Comparison of ENCODE assay signal across 10 cellular contexts in genomic region chrX:47091149-47091775, GRCh38. TPM values are rescaled to one million over a fixed set of nuclear protein-coding genes. Genes with fewer than 3 reads are reported as not detected.
DNase-seq lines count a peak whose midpoint lies in the region; ATAC-seq, FAIRE-seq and TF ChIP-seq lines count a peak whose summit lies in the region.
"Had no signal": no experiment of that assay in that cellular context is flagged by ENCODE, and none has a peak within 500 bp of the region (broad histone marks: within the 10 kb centered on the region; RNA-seq: fewer than 3 reads in every experiment).

No MANE protein-coding gene starts in this region.

- no TSS peak for BruUV-seq in A673 (replicated peaks; lab: Mats Ljungman, UMichigan)

- CTCF ChIA-PET in A673 (lab: Charles Lee), result no interaction called here

- DNase-seq in A673 (ENCODE audit: low spot score) (no peak), NCI-H2107 (lab: John Stamatoyannopoulos, UW) (peak; percentile 13), activated gamma-delta T cell (lab: John Stamatoyannopoulos, UW) (no peak)
- no peak for DNase-seq in activated CD4-positive, alpha-beta T cell treated with anti-CD3 and anti-CD28 coated beads for 48 hours
- DNase-seq: activated naive CD8-positive, alpha-beta T cell treated with anti-CD3 and anti-CD28 coated beads, Interleukin-2, amount 10 ng/mL, durations not matched to agents 7 days and 5 days had no signal

- H3K27me3 ChIP-seq in A673 (replicated peaks; ENCODE audit: insufficient read depth, low read depth, low read length, poor library complexity), result no peaks in the 10 kb centered on the region

- no peaks in the 10 kb centered on the region for H3K9me3 ChIP-seq in A673 (ENCODE audit: low read depth, low read length, poor library complexity, severe bottlenecking)

- H3K27ac ChIP-seq in A673 (ENCODE audit: low read depth, low read length, poor library complexity, severe bottlenecking), result peak overlapping the region; percentile 13
- H3K27ac ChIP-seq: C4-2B had no signal

- FAIRE-seq in endometrium (lab: Jason Lieb, UNC), result peak; percentile 66

- no peaks in the 10 kb centered on the region for H3K36me3 ChIP-seq in A673 (ENCODE audit: insufficient read depth, low read length, poor library complexity, severe bottlenecking)

- H3K4me3 ChIP-seq in A673 (ENCODE audit: low read depth, low read length, poor library complexity, severe bottlenecking), result no peak overlapping the region

- POLR2A ChIA-PET in A673 (lab: Charles Lee; ENCODE audit: low non-redundant PET), result no interaction called here

- intact Hi-C loops in A673 (cut with micrococcal nuclease; ENCODE audit: unreplicated experiment), result loop anchor here (5.0 to 10.0 kb wide), 3 partner anchors 189 to 536 kb away; no protein-coding TSS in a partner anchor

- peak; percentile 86 for ATAC-seq in GM19455 (IDR thresholded peaks at IDR 0.05; ENCODE audit: unreplicated experiment)
- ATAC-seq in GM18873 (IDR thresholded peaks at IDR 0.05; ENCODE audit: low FRiP score, unreplicated experiment), result no peak
- no peak for ATAC-seq in GM18907 (IDR thresholded peaks at IDR 0.05; ENCODE audit: unreplicated experiment)

- H3K4me1 ChIP-seq in A673 (ENCODE audit: insufficient read depth, low read length, poor library complexity, severe bottlenecking), result peaks cover 6% of the 10 kb centered on the region

- no peak for TF ChIP-seq CTCF in A673 (conservative IDR thresholded peaks at IDR 0.05; ENCODE audit: low read depth, low read length)

RNA-seq across cellular contexts. Expression of gene RGN, which starts 13.0 kb away (rescaled TPM):
- 1.6 and 1.8 TPM in 2 replicates for total RNA-seq in A673 (2021)
- total RNA-seq: activated naive CD8-positive, alpha-beta T cell treated with anti-CD3 and anti-CD28 coated beads, Interleukin-2, amount 10 ng/mL, durations not matched to agents 7 days and 5 days had no signal

RNA-seq across cellular contexts. Expression of gene NDUFB11, which starts 53.2 kb away (rescaled TPM):
- 137 and 141 TPM in 2 replicates for total RNA-seq in A673 (2021)

RNA-seq across cellular contexts. Expression of gene RBM10, which starts 53.8 kb away (rescaled TPM):
- 80.9 and 85.3 TPM in 2 replicates for total RNA-seq in A673 (2021)
